Comparison of ENCODE assay signal across 1 cellular context in the genomic region with DNA sequence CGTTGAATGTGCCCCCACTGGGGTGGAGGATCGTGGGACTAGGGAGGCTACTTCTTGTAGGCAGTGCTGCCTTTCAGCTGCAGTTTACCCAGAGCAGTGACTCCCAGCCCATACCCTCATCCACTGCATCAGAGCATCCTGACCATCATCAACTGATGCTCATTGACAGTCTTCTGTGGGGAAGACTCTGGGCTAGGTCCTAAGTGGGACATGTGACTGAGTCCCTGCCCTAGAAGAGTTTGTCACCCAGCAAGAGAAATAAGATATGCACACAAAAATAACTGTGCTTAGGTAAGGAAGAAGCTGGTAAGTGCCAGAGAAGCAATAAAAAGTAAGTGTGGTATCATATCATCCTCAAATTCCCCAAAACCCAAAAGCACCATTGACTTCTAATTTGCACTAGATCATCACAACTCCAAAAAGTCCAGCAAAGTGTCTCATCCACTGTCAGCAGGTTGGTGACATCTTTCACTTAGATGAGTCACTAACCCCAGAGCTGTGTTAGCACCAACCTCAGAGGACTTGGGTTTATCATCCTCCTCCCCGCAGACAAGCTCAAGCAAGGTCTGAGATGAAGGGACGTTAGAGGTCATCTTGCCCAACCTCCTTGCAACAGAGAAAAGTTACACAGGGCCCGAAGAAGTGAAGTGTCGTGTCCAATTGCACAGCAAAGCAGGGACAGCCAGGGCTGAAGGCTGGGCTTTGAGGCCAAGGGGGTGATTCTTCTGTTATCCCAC.
TF ChIP-seq lines count a peak whose summit lies in the region.

No MANE protein-coding gene starts in this region.

TF ChIP-seq in IMR-90, 13 proteins besides CTCF, POLR2A, EP300 and RAD21:
- TF ChIP-seq, protein P1, sequence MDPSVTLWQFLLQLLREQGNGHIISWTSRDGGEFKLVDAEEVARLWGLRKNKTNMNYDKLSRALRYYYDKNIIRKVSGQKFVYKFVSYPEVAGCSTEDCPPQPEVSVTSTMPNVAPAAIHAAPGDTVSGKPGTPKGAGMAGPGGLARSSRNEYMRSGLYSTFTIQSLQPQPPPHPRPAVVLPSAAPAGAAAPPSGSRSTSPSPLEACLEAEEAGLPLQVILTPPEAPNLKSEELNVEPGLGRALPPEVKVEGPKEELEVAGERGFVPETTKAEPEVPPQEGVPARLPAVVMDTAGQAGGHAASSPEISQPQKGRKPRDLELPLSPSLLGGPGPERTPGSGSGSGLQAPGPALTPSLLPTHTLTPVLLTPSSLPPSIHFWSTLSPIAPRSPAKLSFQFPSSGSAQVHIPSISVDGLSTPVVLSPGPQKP (IDR thresholded peaks at IDR 0.05; ENCODE audit: borderline replicate concordance, low read depth, low read length), result no peak
- TF ChIP-seq RCOR1 (IDR thresholded peaks at IDR 0.05; ENCODE audit: insufficient replicate concordance, low read length) (no peak), NFE2L2 (IDR thresholded peaks at IDR 0.05; ENCODE audit: low read depth, low read length) (no peak), MAFK (IDR thresholded peaks at IDR 0.05; ENCODE audit: low read depth, low read length) (no peak), RFX5 (IDR thresholded peaks at IDR 0.05; ENCODE audit: low read depth, low read length) (no peak), CEBPB (IDR thresholded peaks at IDR 0.05; ENCODE audit: low read depth, low read length) (peak; percentile 23; the same call in 1 of the 2 replicates)
TF ChIP-seq in IMR-90: peak in this region for 1.
